Comparison of ENCODE assay signal across 13 cellular contexts in the genomic region with DNA sequence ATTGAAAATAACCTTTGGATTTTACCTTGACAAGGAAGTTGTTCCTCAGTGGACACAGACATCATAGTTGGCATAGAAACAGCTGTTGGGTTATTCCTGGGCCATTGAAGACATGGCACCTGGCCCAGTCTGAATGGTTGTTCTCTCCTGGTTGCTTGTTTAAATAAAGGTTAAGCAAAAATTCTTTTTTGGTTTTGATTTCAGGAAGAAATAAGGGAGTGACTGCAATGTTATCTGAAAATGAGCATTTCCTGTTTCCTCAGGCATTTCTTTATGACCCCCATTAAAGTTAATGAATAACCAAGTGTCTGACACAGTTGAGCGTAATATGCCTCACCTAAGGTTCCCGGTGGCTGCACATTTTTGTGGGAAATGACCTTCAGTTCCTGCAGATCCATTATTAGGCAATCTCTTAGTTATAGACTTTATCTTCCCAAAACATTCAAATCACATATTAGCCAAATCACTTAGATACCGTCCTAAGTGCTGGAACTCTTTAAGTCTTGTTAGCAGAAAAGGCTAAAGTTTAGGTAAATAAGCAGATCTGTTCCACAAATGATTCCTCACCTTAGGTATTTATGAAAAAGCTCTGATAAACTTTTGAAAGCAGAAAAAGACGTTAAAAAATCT.
A peak's percentile ranks its signal among the peaks of the same experiment; 100 is the strongest.
DNase-seq lines count a peak whose midpoint lies in the region; ATAC-seq lines count a peak whose summit lies in the region.
"Had no signal": no experiment of that assay in that cellular context is flagged by ENCODE, and none has a peak within 500 bp of the region (broad histone marks: within the 10 kb centered on the region; RNA-seq: fewer than 3 reads in every experiment).

No MANE protein-coding gene starts in this region.

- H3K27ac ChIP-seq in mucosa of rectum (ENCODE audit: low read depth in 2 of 2, low read length in 2 of 2) = peak overlapping the region; percentile 69 to 71
- H3K27ac ChIP-seq: thoracic aorta had no signal

- H3K27me3 ChIP-seq in endocrine pancreas (ENCODE audit: control insufficient read depth, insufficient read depth, low read length) = no peaks in the 10 kb centered on the region
- no peaks in the 10 kb centered on the region for H3K27me3 ChIP-seq in mucosa of rectum (ENCODE audit: control insufficient read depth in 2 of 2, insufficient read depth in 2 of 2, low read length in 2 of 2)

- H3K36me3 ChIP-seq in endocrine pancreas (ENCODE audit: control insufficient read depth, insufficient read depth, low read length) = no peaks in the 10 kb centered on the region
- H3K36me3 ChIP-seq in mucosa of rectum (ENCODE audit: control insufficient read depth in 2 of 2, insufficient read depth in 2 of 2, low read length in 2 of 2) = no peaks in the 10 kb centered on the region
- H3K36me3 ChIP-seq: thoracic aorta had no signal

- H3K4me3 ChIP-seq in endocrine pancreas (ENCODE audit: control insufficient read depth, insufficient read depth, low read length) = peak overlapping the region; percentile 35
- H3K4me3 ChIP-seq in mucosa of rectum (ENCODE audit: low read length in 2 of 2) = peak overlapping the region; percentile 39 to 43
- H3K4me3 ChIP-seq: thoracic aorta had no signal

- no peak for ATAC-seq in HG02623 (IDR thresholded peaks at IDR 0.05; ENCODE audit: unreplicated experiment)
- no peak for ATAC-seq in stimulated activated naive CD8-positive, alpha-beta T cell treated with anti-CD3 and anti-CD28 coated beads, Interleukin-15, Interleukin-2, amounts not matched to agents 100 U/mL and 50 U/mL, for 24 hours

- DNase-seq in DMS153 treated with DMSO at 0.1 percent for 48 hours (lab: John Stamatoyannopoulos, UW; ENCODE audit: unreplicated experiment) (peak; percentile 45), NCI-H2196 (lab: John Stamatoyannopoulos, UW; ENCODE audit: unreplicated experiment) (peak; percentile 82), pons (ENCODE audit: low spot score) (no peak), NCI-H2227 treated with DMSO at 0.1 percent for 48 hours (lab: John Stamatoyannopoulos, UW) (no peak)
- no peak for DNase-seq in stimulated activated naive CD8-positive, alpha-beta T cell treated with anti-CD3 and anti-CD28 coated beads, Interleukin-15, Interleukin-2, amounts not matched to agents 100 U/mL and 50 U/mL, for 24 hours
- DNase-seq: activated CD8-positive, alpha-beta memory T cell treated with anti-CD3 and anti-CD28 coated beads for 24 hours; CD4-positive, alpha-beta memory T cell; MV-4-11; NK-92 treated with Interleukin-12 subunit alpha and Interleukin-12 subunit beta, amount 100 ng/mL, for 24 hours had no signal

- H3K9ac ChIP-seq in endocrine pancreas (ENCODE audit: control insufficient read depth, insufficient read depth, low read length) (no peak overlapping the region), mucosa of rectum (ENCODE audit: low read depth in 1 of 2, low read length in 2 of 2) (peak overlapping the region; percentile 19 to 33)

- H3K9me3 ChIP-seq in endocrine pancreas (ENCODE audit: control insufficient read depth, low read length) (no peaks in the 10 kb centered on the region), mucosa of rectum (ENCODE audit: control insufficient read depth in 2 of 2, low read length in 2 of 2) (no peaks in the 10 kb centered on the region)
- H3K9me3 ChIP-seq: thoracic aorta had no signal

- H3K4me1 ChIP-seq in endocrine pancreas (ENCODE audit: control insufficient read depth, insufficient read depth, low read length) = peaks cover 14% of the 10 kb centered on the region
- H3K4me1 ChIP-seq in mucosa of rectum (ENCODE audit: control insufficient read depth in 2 of 2, insufficient read depth in 2 of 2, low read length in 2 of 2) = peaks cover 5 to 15% of the 10 kb centered on the region in 2 donors

Comparison
In these comparisons a context has a peak if more than half of its experiments do, and no peak if none do; other contexts are left out.
1. DNase-seq: peak in DMS153 treated with DMSO at 0.1 percent for 48 hours (single experiment) and NCI-H2196 (single experiment); none in pons (single experiment), NCI-H2227 treated with DMSO at 0.1 percent for 48 hours (single experiment) and stimulated activated naive CD8-positive, alpha-beta T cell treated with anti-CD3 and anti-CD28 coated beads, Interleukin-15, Interleukin-2, amounts not matched to agents 100 U/mL and 50 U/mL, for 24 hours (single experiment).